In genomic region chr3:7432610-7433009, GRCh38 we compare ENCODE assay signal across 17 cellular contexts.
DNase-seq lines count a peak whose midpoint lies in the region; ATAC-seq, FAIRE-seq and TF ChIP-seq lines count a peak whose summit lies in the region.
"Had no signal": no experiment of that assay in that cellular context is flagged by ENCODE, and none has a peak within 500 bp of the region (broad histone marks: within the 10 kb centered on the region; RNA-seq: fewer than 3 reads in every experiment).

No MANE protein-coding gene starts in this region.

- no peak overlapping the region for H2AFZ ChIP-seq in K562 (ENCODE audit: low read depth, low read length)

- BruUV-seq in K562 (replicated peaks; lab: Mats Ljungman, UMichigan) = no TSS peak

- no peaks in the 10 kb centered on the region for H3K9me1 ChIP-seq in K562 (ENCODE audit: control insufficient read depth, insufficient read depth, low read length)

- no peak for TF ChIP-seq CTCF in 22Rv1 (IDR thresholded peaks at IDR 0.05)
- no peak for TF ChIP-seq CTCF in C4-2B (conservative IDR thresholded peaks at IDR 0.05)
- TF ChIP-seq CTCF in K562 (IDR thresholded peaks at IDR 0.05 in 2 of 3, conservative IDR thresholded peaks at IDR 0.05 in 1 of 3; ENCODE audit: insufficient read depth in 2 of 3, low read depth in 1 of 3, low read length in 3 of 3) = no peak
- TF ChIP-seq CTCF in D721Med (IDR thresholded peaks at IDR 0.05; ENCODE audit: insufficient read depth, missing control alignments) = no peak

- POLR2A ChIA-PET in K562 (lab: Yijun Ruan, JAX) = no interaction called here

- whole genome bisulfite sequencing in K562 (ENCODE audit: insufficient coverage, low coverage, missing lambda C conversion rate) = 0% methylated on average over 2 of the region's 2 CpGs

- FAIRE-seq in K562 (lab: Jason Lieb, UNC) = no peak
- FAIRE-seq in D721Med (lab: Jason Lieb, UNC) = no peak
- FAIRE-seq: A549, G401.6, GM12891, GM19239 had no signal

- no peaks in the 10 kb centered on the region for H3K27me3 ChIP-seq in K562 (ENCODE audit: control insufficient read depth in 2 of 2, insufficient read depth in 2 of 2, low read length in 2 of 2)
- H3K27me3 ChIP-seq: BLaER1 treated with 17β-estradiol and CSF1 and Interleukin-3, amounts not matched to agents 10 nM and 100 nM had no signal

- DNase-seq in K562 (ENCODE audit: extremely low read depth in 1 of 4, low spot score in 3 of 4) (no peak), D721Med (ENCODE audit: insufficient read length, low spot score) (no peak)
- DNase-seq: AML-193; CD4-positive, alpha-beta memory T cell; CD4-positive, CD25-positive, alpha-beta regulatory T cell; CD8-positive, alpha-beta memory T cell; COR-L47; DMS79 treated with DMSO at 0.1 percent for 48 hours; GF-D8 had no signal

- no peak overlapping the region for H3K4me2 ChIP-seq in K562 (ENCODE audit: insufficient read depth, low read length)
- H3K4me2 ChIP-seq: A549; BLaER1 treated with 17β-estradiol and CSF1 and Interleukin-3, amounts not matched to agents 10 nM and 100 nM had no signal

- no peak for TF ChIP-seq POLR2A in K562 (conservative IDR thresholded peaks at IDR 0.05)

- no peak overlapping the region for H3K9ac ChIP-seq in K562 (ENCODE audit: insufficient read depth in 1 of 2, low read depth in 2 of 2, low read length in 2 of 2)
- H3K9ac ChIP-seq: BLaER1 treated with 17β-estradiol and CSF1 and Interleukin-3, amounts not matched to agents 10 nM and 100 nM had no signal

- H3K9me3 ChIP-seq in K562 (replicated peaks; ENCODE audit: control insufficient read depth, insufficient read depth, low read depth, low read length) = peaks cover 2% of the 10 kb centered on the region; the same call in 1 of the 2 replicates

- in situ Hi-C loops in K562 (cut with MboI) = no loop called here

- TF ChIP-seq EP300 in K562 (IDR thresholded peaks at IDR 0.05; ENCODE audit: low read length) = no peak

- CTCF ChIA-PET in K562 (lab: Yijun Ruan, JAX; ENCODE audit: low intra/inter-chr PET ratio) = no interaction called here

- no peak for TF ChIP-seq RAD21 in K562 (CRISPR knock-in tag; conservative IDR thresholded peaks at IDR 0.05 in 1 of 2, IDR thresholded peaks at IDR 0.05 in 1 of 2)

- H4K20me1 ChIP-seq in K562 (replicated peaks; ENCODE audit: control insufficient read depth, insufficient read depth, low read length) = no peaks in the 10 kb centered on the region
- H4K20me1 ChIP-seq: BLaER1 treated with 17β-estradiol and CSF1 and Interleukin-3, amounts not matched to agents 10 nM and 100 nM had no signal

- H3K4me1 ChIP-seq in K562 (replicated peaks in 1 of 2; ENCODE audit: control insufficient read depth in 2 of 2, insufficient read depth in 2 of 2, low read length in 2 of 2) = no peaks in the 10 kb centered on the region
- H3K4me1 ChIP-seq: A549; BLaER1 treated with 17β-estradiol and CSF1 and Interleukin-3, amounts not matched to agents 10 nM and 100 nM had no signal

- no peak for ATAC-seq in K562
- no peak for ATAC-seq in HG02763 (IDR thresholded peaks at IDR 0.05; ENCODE audit: unreplicated experiment)
- ATAC-seq: A549 had no signal

- H3K27ac ChIP-seq in 22Rv1 = peak overlapping the region; percentile 50
- H3K27ac ChIP-seq in C4-2B = peak overlapping the region; percentile 15; the same call in 1 of the 2 replicates
- no peak overlapping the region for H3K27ac ChIP-seq in K562 (ENCODE audit: extremely low read depth, low read depth, low read length)
- H3K27ac ChIP-seq: A549; BLaER1 treated with 17β-estradiol and CSF1 and Interleukin-3, amounts not matched to agents 10 nM and 100 nM had no signal

- intact Hi-C loops in K562 (cut with micrococcal nuclease) = no loop called here

- no peaks in the 10 kb centered on the region for H3K36me3 ChIP-seq in K562 (ENCODE audit: control insufficient read depth, insufficient read depth, low read length)
- H3K36me3 ChIP-seq: BLaER1 treated with 17β-estradiol and CSF1 and Interleukin-3, amounts not matched to agents 10 nM and 100 nM had no signal

- no peak overlapping the region for H3K4me3 ChIP-seq in K562
- H3K4me3 ChIP-seq: A549; BLaER1 treated with 17β-estradiol and CSF1 and Interleukin-3, amounts not matched to agents 10 nM and 100 nM had no signal

- no peaks in the 10 kb centered on the region for H3K79me2 ChIP-seq in K562 (ENCODE audit: control insufficient read depth, insufficient read depth, low read length)

TF ChIP-seq in K562, 482 proteins besides CTCF, POLR2A, EP300 and RAD21:
- no peak for TF ChIP-seq MYBL2 (IDR thresholded peaks at IDR 0.05; ENCODE audit: low read depth)
- TF ChIP-seq MYBL2 (CRISPR knock-in tag; IDR thresholded peaks at IDR 0.05; ENCODE audit: borderline replicate concordance) = no peak
- TF ChIP-seq ZFP30 (CRISPR knock-in tag; IDR thresholded peaks at IDR 0.05; ENCODE audit: borderline replicate concordance) = 0 out of 2 replicates have a peak, but pooled peaks have one; percentile 18
